Comparison of ENCODE assay signal across 27 cellular contexts in the genomic region with DNA sequence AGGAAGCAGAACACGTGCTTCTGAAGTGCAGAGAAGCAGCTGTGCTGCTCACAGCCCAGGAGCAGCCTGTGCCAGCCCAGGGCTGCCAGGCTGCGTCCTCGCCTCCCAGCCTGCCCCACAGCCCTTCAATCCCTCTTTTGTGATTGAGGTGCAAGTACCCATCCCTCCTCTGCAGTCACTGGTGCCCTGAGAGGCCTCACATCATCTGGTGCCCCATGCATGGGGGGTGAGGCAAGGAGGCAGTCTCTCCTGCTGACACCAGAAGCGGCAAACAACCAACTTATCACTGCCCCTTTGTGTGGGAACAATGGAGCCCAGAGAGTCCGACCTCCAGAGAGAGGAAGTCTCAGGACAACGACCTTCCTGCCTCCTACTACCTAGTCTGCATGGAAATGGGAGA. TPM values are rescaled to one million over a fixed set of nuclear protein-coding genes. Genes with fewer than 3 reads are reported as not detected.
A peak's percentile ranks its signal among the peaks of the same experiment; 100 is the strongest.
DNase-seq lines count a peak whose midpoint lies in the region; ATAC-seq and TF ChIP-seq lines count a peak whose summit lies in the region.
"Had no signal": no experiment of that assay in that cellular context is flagged by ENCODE, and none has a peak within 500 bp of the region (broad histone marks: within the 10 kb centered on the region; RNA-seq: fewer than 3 reads in every experiment).

No MANE protein-coding gene starts in this region.

- no peak overlapping the region for H3K4me3 Mint-ChIP-seq in activated CD8-positive, alpha-beta T cell treated with anti-CD3 and anti-CD28 coated beads for 36 hours
- H3K4me3 Mint-ChIP-seq: activated CD4-positive, alpha-beta memory T cell treated with anti-CD3 and anti-CD28 coated beads for 36 hours; activated T-helper 17 cell treated with anti-CD3 and anti-CD28 coated beads, Interleukin-2, amount 50 U/mL, for 72 hours; nephron had no signal

- H3K9me3 Mint-ChIP-seq in activated CD8-positive, alpha-beta T cell treated with anti-CD3 and anti-CD28 coated beads for 36 hours = peaks cover 4% of the 10 kb centered on the region
- H3K9me3 Mint-ChIP-seq: activated CD4-positive, alpha-beta memory T cell treated with anti-CD3 and anti-CD28 coated beads for 36 hours; activated T-helper 17 cell treated with anti-CD3 and anti-CD28 coated beads, Interleukin-2, amount 50 U/mL, for 72 hours had no signal

- H3K36me3 Mint-ChIP-seq in activated CD8-positive, alpha-beta T cell treated with anti-CD3 and anti-CD28 coated beads for 36 hours (ENCODE audit: low read depth) = no peaks in the 10 kb centered on the region
- H3K36me3 Mint-ChIP-seq: activated CD4-positive, alpha-beta memory T cell treated with anti-CD3 and anti-CD28 coated beads for 36 hours; activated naive CD4-positive, alpha-beta T cell treated with anti-CD3 and anti-CD28 coated beads, Interleukin-2, amount 50 U/mL, for 72 hours had no signal

- intact Hi-C loops in posterior vena cava (cut with DNase I) = no loop called here
- intact Hi-C loops in activated CD8-positive, alpha-beta T cell treated with anti-CD3 and anti-CD28 coated beads for 36 hours (cut with micrococcal nuclease) = no loop called here

- TF ChIP-seq CTCF in activated CD8-positive, alpha-beta T cell treated with anti-CD3 and anti-CD28 coated beads for 36 hours (IDR thresholded peaks at IDR 0.05) = no peak

- H3K4me1 Mint-ChIP-seq in activated CD8-positive, alpha-beta T cell treated with anti-CD3 and anti-CD28 coated beads for 36 hours (ENCODE audit: low read depth) = no peaks in the 10 kb centered on the region
- H3K4me1 Mint-ChIP-seq: activated T-helper 17 cell treated with anti-CD3 and anti-CD28 coated beads, Interleukin-2, amount 50 U/mL, for 72 hours; nephron had no signal

- no peak for ATAC-seq in GM19328 (IDR thresholded peaks at IDR 0.05; ENCODE audit: unreplicated experiment)
- no peak for ATAC-seq in activated CD8-positive, alpha-beta T cell treated with anti-CD3 and anti-CD28 coated beads for 36 hours
- ATAC-seq: activated CD4-positive, CD25-positive, alpha-beta regulatory T cell treated with anti-CD3 and anti-CD28 coated beads, Interleukin-2, amount 50 U/mL, for 24 hours; activated naive CD4-positive, alpha-beta T cell treated with anti-CD3 and anti-CD28 coated beads, Interleukin-2, amount 50 U/mL, for 72 hours; activated T-helper 17 cell treated with anti-CD3 and anti-CD28 coated beads, Interleukin-2, amount 50 U/mL, for 72 hours; left ventricle myocardium superior had no signal

- POLR2A ChIA-PET in activated CD8-positive, alpha-beta T cell treated with anti-CD3 and anti-CD28 coated beads for 36 hours (lab: Charles Lee) = no interaction called here

- peaks cover 3% of the 10 kb centered on the region for H3K27me3 Mint-ChIP-seq in activated CD8-positive, alpha-beta T cell treated with anti-CD3 and anti-CD28 coated beads for 36 hours

- H3K27ac ChIP-seq in caudate nucleus (ENCODE audit: low read depth, low read length) = peak overlapping the region; percentile 89
- H3K27ac ChIP-seq: BLaER1, sigmoid colon, SJCRH30, tibial nerve had no signal

- no peak overlapping the region for H3K27ac Mint-ChIP-seq in activated CD8-positive, alpha-beta T cell treated with anti-CD3 and anti-CD28 coated beads for 36 hours
- H3K27ac Mint-ChIP-seq: activated CD4-positive, alpha-beta memory T cell treated with anti-CD3 and anti-CD28 coated beads for 36 hours; activated naive CD4-positive, alpha-beta T cell treated with anti-CD3 and anti-CD28 coated beads, Interleukin-2, amount 50 U/mL, for 72 hours; activated T-helper 17 cell treated with anti-CD3 and anti-CD28 coated beads, Interleukin-2, amount 50 U/mL, for 72 hours; nephron; progenitor cell of endocrine pancreas had no signal

- DNase-seq in C1 segment of cervical spinal cord (lab: John Stamatoyannopoulos, UW) = peak in 10 of 14 donors; percentile 45 to 85 (median 60)
- peak in 45 of 61 donors; percentile 6 to 72 (median 38) for DNase-seq in caudate nucleus (lab: John Stamatoyannopoulos, UW)
- DNase-seq in medulla oblongata (ENCODE audit: extremely low spot score) = peak; percentile 89
- DNase-seq in posterior vena cava (ENCODE audit: low spot score) = peak; percentile 51
- no peak for DNase-seq in NOMO-1 (lab: John Stamatoyannopoulos, UW; ENCODE audit: unreplicated experiment in 2 of 2)
- no peak for DNase-seq in activated CD8-positive, alpha-beta T cell treated with anti-CD3 and anti-CD28 coated beads for 36 hours
- no peak for DNase-seq in activated effector memory CD4-positive, alpha-beta T cell treated with Interleukin-2 at 50 U/mL for 16 hours
- DNase-seq: ACHN; activated CD4-positive, alpha-beta memory T cell treated with anti-CD3 and anti-CD28 coated beads for 36 hours; activated CD8-positive, alpha-beta memory T cell treated with anti-CD3 and anti-CD28 coated beads, Interleukin-2, amount 50 U/mL, for 48 hours; KBM-7; left ventricle myocardium superior; NCI-H2081 treated with DMSO at 0.1 percent for 48 hours; NCI-H774; sigmoid colon; SJCRH30; stimulated activated naive CD4-positive, alpha-beta T cell; T-helper 1 cell had no signal

- CTCF ChIA-PET in activated CD8-positive, alpha-beta T cell treated with anti-CD3 and anti-CD28 coated beads for 36 hours (lab: Charles Lee) = no interaction called here

RNA-seq across cellular contexts. Expression of gene FGFR2, which starts 49.8 kb away (rescaled TPM):
- 10 to 100 TPM; 16.4 to 17.7 TPM for total RNA-seq in posterior vena cava
- total RNA-seq in activated CD8-positive, alpha-beta T cell treated with anti-CD3 and anti-CD28 coated beads for 36 hours = not detected
- total RNA-seq: activated naive CD4-positive, alpha-beta T cell treated with anti-CD3 and anti-CD28 coated beads, Interleukin-2, amount 50 U/mL, for 72 hours; activated T-helper 17 cell treated with anti-CD3 and anti-CD28 coated beads, Interleukin-2, amount 50 U/mL, for 72 hours; endothelial cell of umbilical vein had no signal

Comparison
In these comparisons a context has a peak if more than half of its experiments do, and no peak if none do; other contexts are left out.
1. DNase-seq: peak in C1 segment of cervical spinal cord (10 of 14), caudate nucleus (45 of 61), medulla oblongata (single experiment) and posterior vena cava (single experiment); none in NOMO-1 (0 of 2), activated CD8-positive, alpha-beta T cell treated with anti-CD3 and anti-CD28 coated beads for 36 hours (single experiment) and activated effector memory CD4-positive, alpha-beta T cell treated with Interleukin-2 at 50 U/mL for 16 hours (single experiment).
2. RNA of gene FGFR2, which starts 49.8 kb away (total RNA-seq): 16.4 to 17.7 TPM in posterior vena cava; not detected in activated CD8-positive, alpha-beta T cell treated with anti-CD3 and anti-CD28 coated beads for 36 hours; every median in the first group is over 10 times any median in the second.